ENCODE assay signal across 2 cellular contexts in the genomic region with DNA sequence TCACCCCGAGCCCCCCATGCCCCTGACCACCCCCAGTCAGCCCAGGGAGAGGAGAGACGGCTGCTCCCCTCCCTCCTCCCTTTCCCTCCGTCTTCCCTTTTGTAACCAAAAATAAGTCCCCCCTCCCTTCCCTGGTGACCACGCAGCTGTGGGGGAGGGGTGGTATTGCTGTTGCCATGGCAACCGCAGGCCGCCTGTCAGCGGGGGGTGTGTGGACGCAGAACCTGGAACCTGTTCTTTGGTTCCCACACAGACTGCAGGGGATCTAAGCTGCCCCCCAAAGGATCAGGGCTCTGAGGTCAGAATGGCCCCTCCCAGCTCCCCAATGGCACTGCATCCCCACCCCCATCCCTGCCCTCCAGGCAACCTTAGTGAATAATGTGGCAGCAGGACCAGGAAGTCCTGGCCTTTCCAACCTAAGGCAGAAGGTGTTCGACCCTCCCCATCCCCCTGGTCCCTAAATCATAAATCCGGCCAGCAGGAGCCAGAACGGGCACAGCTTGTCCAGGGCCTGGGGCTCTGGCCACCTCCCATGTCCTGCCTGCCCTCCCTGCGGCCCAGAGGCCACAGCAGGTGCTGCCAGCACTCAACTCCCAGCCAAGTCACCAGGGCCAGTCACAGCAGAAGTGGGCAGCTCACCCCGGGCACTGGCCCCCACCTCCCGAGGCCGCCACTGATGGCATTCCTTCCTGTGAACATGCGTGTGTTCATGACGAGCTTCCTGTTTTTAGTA.
A peak's percentile ranks its signal among the peaks of the same experiment; 100 is the strongest.
TF ChIP-seq lines count a peak whose summit lies in the region.

No MANE protein-coding gene starts in this region.

TF ChIP-seq in K562, 482 proteins besides CTCF, POLR2A, EP300 and RAD21:
- TF ChIP-seq CREM (IDR thresholded peaks at IDR 0.05; ENCODE audit: low read depth) (peak; percentile 64), CHD2 (IDR thresholded peaks at IDR 0.05; ENCODE audit: low read depth, low read length) (0 out of 2 replicates have a peak, but pooled peaks have one; percentile 17), CSDE1 (IDR thresholded peaks at IDR 0.05) (peak in 1 of 2 experiments; percentile 82; a peak in 2 of 4 replicates), EGR1 (conservative IDR thresholded peaks at IDR 0.05) (peak; percentile 30), MEF2D (tag; conservative IDR thresholded peaks at IDR 0.05; ENCODE audit: low read depth) (peak; percentile 60; the same call in 1 of the 2 replicates), IFI16 (CRISPR knock-in tag; IDR thresholded peaks at IDR 0.05) (no peak), ZNF263 (CRISPR knock-in tag; IDR thresholded peaks at IDR 0.05; ENCODE audit: borderline replicate concordance) (peak; percentile 81), ZNF23 (CRISPR knock-in tag; IDR thresholded peaks at IDR 0.05) (no peak), MAZ (CRISPR knock-in tag; conservative IDR thresholded peaks at IDR 0.05 in 1 of 2, IDR thresholded peaks at IDR 0.05 in 1 of 2) (0 out of 4 replicates have a peak, but pooled peaks of 1 of the 2 experiments have one; percentile 16), CXXC5 (CRISPR knock-in tag; IDR thresholded peaks at IDR 0.05) (peak; percentile 45), SMAD4 (CRISPR knock-in tag; conservative IDR thresholded peaks at IDR 0.05) (no peak), ZZZ3 (IDR thresholded peaks at IDR 0.05) (no peak), ZNF24 (IDR thresholded peaks at IDR 0.05) (no peak), RFX1 (IDR thresholded peaks at IDR 0.05) (peak; percentile 98), HNRNPLL (IDR thresholded peaks at IDR 0.05; ENCODE audit: low read depth, low read length, poor library complexity, severe bottlenecking) (no peak), BMI1 (IDR thresholded peaks at IDR 0.05; ENCODE audit: low read length) (peak; percentile 86)
- TF ChIP-seq, protein P1, sequence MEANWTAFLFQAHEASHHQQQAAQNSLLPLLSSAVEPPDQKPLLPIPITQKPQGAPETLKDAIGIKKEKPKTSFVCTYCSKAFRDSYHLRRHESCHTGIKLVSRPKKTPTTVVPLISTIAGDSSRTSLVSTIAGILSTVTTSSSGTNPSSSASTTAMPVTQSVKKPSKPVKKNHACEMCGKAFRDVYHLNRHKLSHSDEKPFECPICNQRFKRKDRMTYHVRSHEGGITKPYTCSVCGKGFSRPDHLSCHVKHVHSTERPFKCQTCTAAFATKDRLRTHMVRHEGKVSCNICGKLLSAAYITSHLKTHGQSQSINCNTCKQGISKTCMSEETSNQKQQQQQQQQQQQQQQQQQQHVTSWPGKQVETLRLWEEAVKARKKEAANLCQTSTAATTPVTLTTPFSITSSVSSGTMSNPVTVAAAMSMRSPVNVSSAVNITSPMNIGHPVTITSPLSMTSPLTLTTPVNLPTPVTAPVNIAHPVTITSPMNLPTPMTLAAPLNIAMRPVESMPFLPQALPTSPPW (CRISPR knock-in tag; IDR thresholded peaks at IDR 0.05) = peak; percentile 70
- TF ChIP-seq, protein P2, sequence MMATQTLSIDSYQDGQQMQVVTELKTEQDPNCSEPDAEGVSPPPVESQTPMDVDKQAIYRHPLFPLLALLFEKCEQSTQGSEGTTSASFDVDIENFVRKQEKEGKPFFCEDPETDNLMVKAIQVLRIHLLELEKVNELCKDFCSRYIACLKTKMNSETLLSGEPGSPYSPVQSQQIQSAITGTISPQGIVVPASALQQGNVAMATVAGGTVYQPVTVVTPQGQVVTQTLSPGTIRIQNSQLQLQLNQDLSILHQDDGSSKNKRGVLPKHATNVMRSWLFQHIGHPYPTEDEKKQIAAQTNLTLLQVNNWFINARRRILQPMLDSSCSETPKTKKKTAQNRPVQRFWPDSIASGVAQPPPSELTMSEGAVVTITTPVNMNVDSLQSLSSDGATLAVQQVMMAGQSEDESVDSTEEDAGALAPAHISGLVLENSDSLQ (IDR thresholded peaks at IDR 0.05) = peak; percentile 39; the same call in 1 of the 2 replicates
- TF ChIP-seq, protein P3, sequence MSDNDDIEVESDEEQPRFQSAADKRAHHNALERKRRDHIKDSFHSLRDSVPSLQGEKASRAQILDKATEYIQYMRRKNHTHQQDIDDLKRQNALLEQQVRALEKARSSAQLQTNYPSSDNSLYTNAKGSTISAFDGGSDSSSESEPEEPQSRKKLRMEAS (CRISPR knock-in tag; IDR thresholded peaks at IDR 0.05) = 0 out of 2 replicates have a peak, but pooled peaks have one; percentile 21
- TF ChIP-seq, protein P4, sequence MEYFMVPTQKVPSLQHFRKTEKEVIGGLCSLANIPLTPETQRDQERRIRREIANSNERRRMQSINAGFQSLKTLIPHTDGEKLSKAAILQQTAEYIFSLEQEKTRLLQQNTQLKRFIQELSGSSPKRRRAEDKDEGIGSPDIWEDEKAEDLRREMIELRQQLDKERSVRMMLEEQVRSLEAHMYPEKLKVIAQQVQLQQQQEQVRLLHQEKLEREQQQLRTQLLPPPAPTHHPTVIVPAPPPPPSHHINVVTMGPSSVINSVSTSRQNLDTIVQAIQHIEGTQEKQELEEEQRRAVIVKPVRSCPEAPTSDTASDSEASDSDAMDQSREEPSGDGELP (CRISPR knock-in tag; IDR thresholded peaks at IDR 0.05; ENCODE audit: borderline replicate concordance) = 0 out of 2 replicates have a peak, but pooled peaks have one; percentile 17
- TF ChIP-seq, protein P5, sequence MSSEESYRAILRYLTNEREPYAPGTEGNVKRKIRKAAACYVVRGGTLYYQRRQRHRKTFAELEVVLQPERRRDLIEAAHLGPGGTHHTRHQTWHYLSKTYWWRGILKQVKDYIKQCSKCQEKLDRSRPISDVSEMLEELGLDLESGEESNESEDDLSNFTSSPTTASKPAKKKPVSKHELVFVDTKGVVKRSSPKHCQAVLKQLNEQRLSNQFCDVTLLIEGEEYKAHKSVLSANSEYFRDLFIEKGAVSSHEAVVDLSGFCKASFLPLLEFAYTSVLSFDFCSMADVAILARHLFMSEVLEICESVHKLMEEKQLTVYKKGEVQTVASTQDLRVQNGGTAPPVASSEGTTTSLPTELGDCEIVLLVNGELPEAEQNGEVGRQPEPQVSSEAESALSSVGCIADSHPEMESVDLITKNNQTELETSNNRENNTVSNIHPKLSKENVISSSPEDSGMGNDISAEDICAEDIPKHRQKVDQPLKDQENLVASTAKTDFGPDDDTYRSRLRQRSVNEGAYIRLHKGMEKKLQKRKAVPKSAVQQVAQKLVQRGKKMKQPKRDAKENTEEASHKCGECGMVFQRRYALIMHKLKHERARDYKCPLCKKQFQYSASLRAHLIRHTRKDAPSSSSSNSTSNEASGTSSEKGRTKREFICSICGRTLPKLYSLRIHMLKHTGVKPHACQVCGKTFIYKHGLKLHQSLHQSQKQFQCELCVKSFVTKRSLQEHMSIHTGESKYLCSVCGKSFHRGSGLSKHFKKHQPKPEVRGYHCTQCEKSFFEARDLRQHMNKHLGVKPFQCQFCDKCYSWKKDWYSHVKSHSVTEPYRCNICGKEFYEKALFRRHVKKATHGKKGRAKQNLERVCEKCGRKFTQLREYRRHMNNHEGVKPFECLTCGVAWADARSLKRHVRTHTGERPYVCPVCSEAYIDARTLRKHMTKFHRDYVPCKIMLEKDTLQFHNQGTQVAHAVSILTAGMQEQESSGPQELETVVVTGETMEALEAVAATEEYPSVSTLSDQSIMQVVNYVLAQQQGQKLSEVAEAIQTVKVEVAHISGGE (CRISPR knock-in tag; IDR thresholded peaks at IDR 0.05) = peak in 1 of 3 experiments; percentile 9; a peak in 1 of 6 replicates

TF ChIP-seq in HepG2, 621 proteins besides CTCF, POLR2A, EP300 and RAD21 (continues in another document):
- no peak for TF ChIP-seq ZIK1 (CRISPR knock-in tag; IDR thresholded peaks at IDR 0.05; ENCODE audit: borderline replicate concordance, low read depth)
- no peak for TF ChIP-seq ZSCAN29 (CRISPR knock-in tag; conservative IDR thresholded peaks at IDR 0.05)
- TF ChIP-seq ZNF383 (CRISPR knock-in tag; IDR thresholded peaks at IDR 0.05; ENCODE audit: borderline replicate concordance) = no peak
- TF ChIP-seq, protein P6, sequence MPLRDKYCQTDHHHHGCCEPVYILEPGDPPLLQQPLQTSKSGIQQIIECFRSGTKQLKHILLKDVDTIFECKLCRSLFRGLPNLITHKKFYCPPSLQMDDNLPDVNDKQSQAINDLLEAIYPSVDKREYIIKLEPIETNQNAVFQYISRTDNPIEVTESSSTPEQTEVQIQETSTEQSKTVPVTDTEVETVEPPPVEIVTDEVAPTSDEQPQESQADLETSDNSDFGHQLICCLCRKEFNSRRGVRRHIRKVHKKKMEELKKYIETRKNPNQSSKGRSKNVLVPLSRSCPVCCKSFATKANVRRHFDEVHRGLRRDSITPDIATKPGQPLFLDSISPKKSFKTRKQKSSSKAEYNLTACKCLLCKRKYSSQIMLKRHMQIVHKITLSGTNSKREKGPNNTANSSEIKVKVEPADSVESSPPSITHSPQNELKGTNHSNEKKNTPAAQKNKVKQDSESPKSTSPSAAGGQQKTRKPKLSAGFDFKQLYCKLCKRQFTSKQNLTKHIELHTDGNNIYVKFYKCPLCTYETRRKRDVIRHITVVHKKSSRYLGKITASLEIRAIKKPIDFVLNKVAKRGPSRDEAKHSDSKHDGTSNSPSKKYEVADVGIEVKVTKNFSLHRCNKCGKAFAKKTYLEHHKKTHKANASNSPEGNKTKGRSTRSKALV (CRISPR knock-in tag; IDR thresholded peaks at IDR 0.05) = no peak
- TF ChIP-seq, protein P7, sequence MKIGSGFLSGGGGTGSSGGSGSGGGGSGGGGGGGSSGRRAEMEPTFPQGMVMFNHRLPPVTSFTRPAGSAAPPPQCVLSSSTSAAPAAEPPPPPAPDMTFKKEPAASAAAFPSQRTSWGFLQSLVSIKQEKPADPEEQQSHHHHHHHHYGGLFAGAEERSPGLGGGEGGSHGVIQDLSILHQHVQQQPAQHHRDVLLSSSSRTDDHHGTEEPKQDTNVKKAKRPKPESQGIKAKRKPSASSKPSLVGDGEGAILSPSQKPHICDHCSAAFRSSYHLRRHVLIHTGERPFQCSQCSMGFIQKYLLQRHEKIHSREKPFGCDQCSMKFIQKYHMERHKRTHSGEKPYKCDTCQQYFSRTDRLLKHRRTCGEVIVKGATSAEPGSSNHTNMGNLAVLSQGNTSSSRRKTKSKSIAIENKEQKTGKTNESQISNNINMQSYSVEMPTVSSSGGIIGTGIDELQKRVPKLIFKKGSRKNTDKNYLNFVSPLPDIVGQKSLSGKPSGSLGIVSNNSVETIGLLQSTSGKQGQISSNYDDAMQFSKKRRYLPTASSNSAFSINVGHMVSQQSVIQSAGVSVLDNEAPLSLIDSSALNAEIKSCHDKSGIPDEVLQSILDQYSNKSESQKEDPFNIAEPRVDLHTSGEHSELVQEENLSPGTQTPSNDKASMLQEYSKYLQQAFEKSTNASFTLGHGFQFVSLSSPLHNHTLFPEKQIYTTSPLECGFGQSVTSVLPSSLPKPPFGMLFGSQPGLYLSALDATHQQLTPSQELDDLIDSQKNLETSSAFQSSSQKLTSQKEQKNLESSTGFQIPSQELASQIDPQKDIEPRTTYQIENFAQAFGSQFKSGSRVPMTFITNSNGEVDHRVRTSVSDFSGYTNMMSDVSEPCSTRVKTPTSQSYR (CRISPR knock-in tag; IDR thresholded peaks at IDR 0.05; ENCODE audit: borderline replicate concordance) = peak; percentile 59; the same call in 1 of the 2 replicates
- no peak for TF ChIP-seq HOXA7 (CRISPR knock-in tag; IDR thresholded peaks at IDR 0.05)
- TF ChIP-seq YY1 (IDR thresholded peaks at IDR 0.05; ENCODE audit: insufficient read depth, insufficient replicate concordance, low read depth, low read length) = no peak
- no peak for TF ChIP-seq NBN (conservative IDR thresholded peaks at IDR 0.05)
- no peak for TF ChIP-seq MTF1 (CRISPR knock-in tag; IDR thresholded peaks at IDR 0.05)
- no peak for TF ChIP-seq TOE1 (CRISPR knock-in tag; IDR thresholded peaks at IDR 0.05)
- TF ChIP-seq RFX3 (CRISPR knock-in tag; IDR thresholded peaks at IDR 0.05) = peak; percentile 66
- no peak for TF ChIP-seq ZNF775 (CRISPR knock-in tag; IDR thresholded peaks at IDR 0.05; ENCODE audit: borderline replicate concordance)
- no peak for TF ChIP-seq FOXP1 (IDR thresholded peaks at IDR 0.05)
- TF ChIP-seq FOXP1 (CRISPR knock-in tag; IDR thresholded peaks at IDR 0.05) = no peak
- TF ChIP-seq HOXD1 (CRISPR knock-in tag; IDR thresholded peaks at IDR 0.05) = no peak
- TF ChIP-seq ZFYVE20 (CRISPR knock-in tag; IDR thresholded peaks at IDR 0.05; ENCODE audit: borderline replicate concordance, low read depth) = no peak
- TF ChIP-seq, protein P8, sequence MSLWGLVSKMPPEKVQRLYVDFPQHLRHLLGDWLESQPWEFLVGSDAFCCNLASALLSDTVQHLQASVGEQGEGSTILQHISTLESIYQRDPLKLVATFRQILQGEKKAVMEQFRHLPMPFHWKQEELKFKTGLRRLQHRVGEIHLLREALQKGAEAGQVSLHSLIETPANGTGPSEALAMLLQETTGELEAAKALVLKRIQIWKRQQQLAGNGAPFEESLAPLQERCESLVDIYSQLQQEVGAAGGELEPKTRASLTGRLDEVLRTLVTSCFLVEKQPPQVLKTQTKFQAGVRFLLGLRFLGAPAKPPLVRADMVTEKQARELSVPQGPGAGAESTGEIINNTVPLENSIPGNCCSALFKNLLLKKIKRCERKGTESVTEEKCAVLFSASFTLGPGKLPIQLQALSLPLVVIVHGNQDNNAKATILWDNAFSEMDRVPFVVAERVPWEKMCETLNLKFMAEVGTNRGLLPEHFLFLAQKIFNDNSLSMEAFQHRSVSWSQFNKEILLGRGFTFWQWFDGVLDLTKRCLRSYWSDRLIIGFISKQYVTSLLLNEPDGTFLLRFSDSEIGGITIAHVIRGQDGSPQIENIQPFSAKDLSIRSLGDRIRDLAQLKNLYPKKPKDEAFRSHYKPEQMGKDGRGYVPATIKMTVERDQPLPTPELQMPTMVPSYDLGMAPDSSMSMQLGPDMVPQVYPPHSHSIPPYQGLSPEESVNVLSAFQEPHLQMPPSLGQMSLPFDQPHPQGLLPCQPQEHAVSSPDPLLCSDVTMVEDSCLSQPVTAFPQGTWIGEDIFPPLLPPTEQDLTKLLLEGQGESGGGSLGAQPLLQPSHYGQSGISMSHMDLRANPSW (CRISPR knock-in tag; IDR thresholded peaks at IDR 0.05; ENCODE audit: borderline replicate concordance) = no peak
- TF ChIP-seq SP1 (IDR thresholded peaks at IDR 0.05) = no peak
- no peak for TF ChIP-seq SP1 (CRISPR knock-in tag; IDR thresholded peaks at IDR 0.05)
- TF ChIP-seq ELF3 (CRISPR knock-in tag; IDR thresholded peaks at IDR 0.05) = no peak
- TF ChIP-seq, protein P9, sequence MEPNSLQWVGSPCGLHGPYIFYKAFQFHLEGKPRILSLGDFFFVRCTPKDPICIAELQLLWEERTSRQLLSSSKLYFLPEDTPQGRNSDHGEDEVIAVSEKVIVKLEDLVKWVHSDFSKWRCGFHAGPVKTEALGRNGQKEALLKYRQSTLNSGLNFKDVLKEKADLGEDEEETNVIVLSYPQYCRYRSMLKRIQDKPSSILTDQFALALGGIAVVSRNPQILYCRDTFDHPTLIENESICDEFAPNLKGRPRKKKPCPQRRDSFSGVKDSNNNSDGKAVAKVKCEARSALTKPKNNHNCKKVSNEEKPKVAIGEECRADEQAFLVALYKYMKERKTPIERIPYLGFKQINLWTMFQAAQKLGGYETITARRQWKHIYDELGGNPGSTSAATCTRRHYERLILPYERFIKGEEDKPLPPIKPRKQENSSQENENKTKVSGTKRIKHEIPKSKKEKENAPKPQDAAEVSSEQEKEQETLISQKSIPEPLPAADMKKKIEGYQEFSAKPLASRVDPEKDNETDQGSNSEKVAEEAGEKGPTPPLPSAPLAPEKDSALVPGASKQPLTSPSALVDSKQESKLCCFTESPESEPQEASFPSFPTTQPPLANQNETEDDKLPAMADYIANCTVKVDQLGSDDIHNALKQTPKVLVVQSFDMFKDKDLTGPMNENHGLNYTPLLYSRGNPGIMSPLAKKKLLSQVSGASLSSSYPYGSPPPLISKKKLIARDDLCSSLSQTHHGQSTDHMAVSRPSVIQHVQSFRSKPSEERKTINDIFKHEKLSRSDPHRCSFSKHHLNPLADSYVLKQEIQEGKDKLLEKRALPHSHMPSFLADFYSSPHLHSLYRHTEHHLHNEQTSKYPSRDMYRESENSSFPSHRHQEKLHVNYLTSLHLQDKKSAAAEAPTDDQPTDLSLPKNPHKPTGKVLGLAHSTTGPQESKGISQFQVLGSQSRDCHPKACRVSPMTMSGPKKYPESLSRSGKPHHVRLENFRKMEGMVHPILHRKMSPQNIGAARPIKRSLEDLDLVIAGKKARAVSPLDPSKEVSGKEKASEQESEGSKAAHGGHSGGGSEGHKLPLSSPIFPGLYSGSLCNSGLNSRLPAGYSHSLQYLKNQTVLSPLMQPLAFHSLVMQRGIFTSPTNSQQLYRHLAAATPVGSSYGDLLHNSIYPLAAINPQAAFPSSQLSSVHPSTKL (CRISPR knock-in tag; IDR thresholded peaks at IDR 0.05) = no peak
- peak; percentile 66 for TF ChIP-seq RFX1 (IDR thresholded peaks at IDR 0.05)
